In the genomic region with DNA sequence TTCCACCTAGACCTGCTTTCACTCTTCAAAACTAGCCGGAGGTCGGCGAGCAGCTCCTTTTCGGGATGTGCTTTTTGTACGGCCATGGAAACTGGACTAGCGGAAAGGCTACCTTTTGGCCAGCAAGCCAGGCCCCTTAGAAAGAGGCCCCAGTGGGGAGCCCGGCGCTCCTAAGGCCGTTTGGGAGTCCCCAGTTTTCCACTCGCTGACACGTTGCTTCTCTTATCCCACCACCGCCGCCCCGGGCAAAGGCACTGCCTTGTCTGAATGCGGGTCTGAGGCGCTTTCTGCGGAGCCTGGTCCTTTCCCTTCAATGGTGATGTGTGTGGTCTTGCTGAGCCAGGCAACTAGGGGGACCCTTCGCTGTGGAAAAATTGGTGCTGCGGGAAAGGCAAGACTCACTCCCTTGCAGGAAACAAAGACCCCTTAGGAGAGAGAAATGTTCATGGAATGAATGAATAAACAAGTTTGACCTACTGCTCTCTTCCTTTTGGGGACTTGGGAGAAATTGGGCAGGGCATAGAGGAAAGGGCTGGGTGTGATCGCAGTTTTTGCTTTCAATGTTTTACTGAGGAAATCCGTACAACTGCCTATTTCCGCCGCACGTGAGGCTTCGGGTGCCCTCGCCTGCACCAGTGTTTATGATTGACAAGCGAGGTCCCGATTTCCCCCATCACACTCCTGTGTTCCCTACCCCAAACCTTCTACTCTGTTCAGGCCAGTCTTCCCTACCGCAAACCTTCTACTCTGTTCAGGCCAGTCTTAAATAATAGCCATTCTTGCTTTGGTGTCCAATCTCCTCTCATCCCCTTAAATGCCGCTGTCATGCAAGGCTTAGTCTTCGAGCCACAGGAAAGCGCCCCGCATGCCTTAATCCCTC, we compare ENCODE assay signal across 8 cellular contexts. TPM values are rescaled to one million over a fixed set of nuclear protein-coding genes. Genes with fewer than 3 reads are reported as not detected.
DNase-seq lines count a peak whose midpoint lies in the region; ATAC-seq, FAIRE-seq and TF ChIP-seq lines count a peak whose summit lies in the region.

No MANE protein-coding gene starts in this region.

- peak; percentile 29 to 74 (median 41) for DNase-seq in CD4-positive, CD25-positive, alpha-beta regulatory T cell
- DNase-seq in HT1080 (ENCODE audit: low read depth) (peak; percentile 52), T-helper 2 cell (peak in 4 of 5 experiments; percentile 13 to 71 (median 26)), T47D (ENCODE audit: low read depth in 1 of 2, low spot score in 1 of 2) (peak; percentile 66 to 73), islet precursor cell (peak; percentile 91), smooth muscle cell (lab: John Stamatoyannopoulos, UW; ENCODE audit: unreplicated experiment) (peak; percentile 40), RCC 7860 (ENCODE audit: low spot score) (no peak), inferior parietal cortex (ENCODE audit: extremely low spot score) (no peak)

- no peak for FAIRE-seq in RCC 7860 (lab: Jason Lieb, UNC)

- H3K9me3 ChIP-seq in CD4-positive, CD25-positive, alpha-beta regulatory T cell (ENCODE audit: control insufficient read depth in 2 of 2, low read length in 2 of 2) = no peaks in the 10 kb centered on the region
- no peaks in the 10 kb centered on the region for H3K9me3 ChIP-seq in smooth muscle cell (replicated peaks; ENCODE audit: low read depth)

- peak overlapping the region; percentile 79 to 97 (median 90) for H3K27ac Mint-ChIP-seq in CD4-positive, CD25-positive, alpha-beta regulatory T cell

- H3K79me2 ChIP-seq in smooth muscle cell (ENCODE audit: low read depth) = peaks cover 47% of the 10 kb centered on the region

- no peak for TF ChIP-seq CTCF in smooth muscle cell (IDR thresholded peaks at IDR 0.05; ENCODE audit: borderline replicate concordance, insufficient read depth, poor library complexity, severe bottlenecking)

- no peaks in the 10 kb centered on the region for H3K27me3 ChIP-seq in CD4-positive, CD25-positive, alpha-beta regulatory T cell (ENCODE audit: control insufficient read depth, insufficient read depth, low read length)
- no peaks in the 10 kb centered on the region for H3K27me3 ChIP-seq in smooth muscle cell (ENCODE audit: low read depth)

- H3F3A ChIP-seq in smooth muscle cell (ENCODE audit: low read depth) = peaks cover 32% of the 10 kb centered on the region

- 9% methylated on average over 33 of the region's 33 CpGs for WGBS in smooth muscle cell (ENCODE audit: low lambda C conversion rate)

- peak overlapping the region; percentile 85 for H2AFZ ChIP-seq in smooth muscle cell (ENCODE audit: low read depth)

- H3K4me1 ChIP-seq in CD4-positive, CD25-positive, alpha-beta regulatory T cell (ENCODE audit: control insufficient read depth, insufficient read depth, low read length, poor library complexity, severe bottlenecking) = peaks cover 44% of the 10 kb centered on the region
- peaks cover 28% of the 10 kb centered on the region for H3K4me1 ChIP-seq in smooth muscle cell (ENCODE audit: low read depth)

- ATAC-seq in CD4-positive, CD25-positive, alpha-beta regulatory T cell (ENCODE audit: low read depth in 2 of 2) = no peak

- H3K4me3 ChIP-seq in CD4-positive, CD25-positive, alpha-beta regulatory T cell (ENCODE audit: low read depth, low read length) = peak overlapping the region; percentile 96
- peak overlapping the region; percentile 100 for H3K4me3 ChIP-seq in smooth muscle cell

- in situ Hi-C loops in T47D (cut with HindIII; ENCODE audit: low pct_unique_long_range_greater_than_20kb, low sequenced_read_pairs) = no loop called here

- H3K4me3 Mint-ChIP-seq in CD4-positive, CD25-positive, alpha-beta regulatory T cell = peak overlapping the region; percentile 94 to 100 (median 98)

- peak overlapping the region; percentile 91 for H3K27ac ChIP-seq in CD4-positive, CD25-positive, alpha-beta regulatory T cell (ENCODE audit: insufficient read depth, low read length, poor library complexity, severe bottlenecking)
- peak overlapping the region; percentile 98 for H3K27ac ChIP-seq in smooth muscle cell (ENCODE audit: low read depth)

- peaks cover 24% of the 10 kb centered on the region for H3K36me3 ChIP-seq in CD4-positive, CD25-positive, alpha-beta regulatory T cell (ENCODE audit: control insufficient read depth, insufficient read depth, low read length)
- peaks cover 18% of the 10 kb centered on the region for H3K36me3 ChIP-seq in smooth muscle cell (ENCODE audit: low read depth)

- peaks cover 0 to 2% (median 0%) of the 10 kb centered on the region in 7 donors for H3K9me3 Mint-ChIP-seq in CD4-positive, CD25-positive, alpha-beta regulatory T cell

- H3K36me3 Mint-ChIP-seq in CD4-positive, CD25-positive, alpha-beta regulatory T cell = peaks cover 14% of the 10 kb centered on the region

- H3K4me1 Mint-ChIP-seq in CD4-positive, CD25-positive, alpha-beta regulatory T cell = peaks cover 19 to 56% (median 43%) of the 10 kb centered on the region in 4 donors

- H3K9ac ChIP-seq in smooth muscle cell (ENCODE audit: low read depth) = peak overlapping the region; percentile 99

- H3K27me3 Mint-ChIP-seq in CD4-positive, CD25-positive, alpha-beta regulatory T cell = peaks cover 17% of the 10 kb centered on the region

- peak overlapping the region; percentile 90 for H3K4me2 ChIP-seq in smooth muscle cell

- H4K20me1 ChIP-seq in smooth muscle cell (ENCODE audit: low read depth) = peaks cover 40% of the 10 kb centered on the region

RNA-seq across cellular contexts. Expression of gene SLC38A2, which starts 1.0 kb away (rescaled TPM):
- 186 TPM for total RNA-seq in CD4-positive, CD25-positive, alpha-beta regulatory T cell
- polyA plus RNA-seq in CD4-positive, CD25-positive, alpha-beta regulatory T cell = 100 to 1,000 TPM in 1 of 4 donors, 10 to 100 TPM in 3; 53.0 to 110 (median 80.1) TPM
- total RNA-seq in HT1080 (2014; rRNA removed; shearing (Covaris generic)) = 157 and 204 TPM in 2 replicates
- polyA plus RNA-seq in HT1080 (2015; cell fraction: cytosol; rRNA removed) = 129 and 174 TPM in 2 replicates
- polyA plus RNA-seq in HT1080 (2015; cell fraction: nucleus; rRNA removed) = 976 and 1,143 TPM in 2 replicates
- 1,081 and 1,127 TPM in 2 replicates for total RNA-seq in smooth muscle cell
- polyA plus RNA-seq in smooth muscle cell = 201 and 262 TPM in 2 replicates

Comparison
In these comparisons a context has a peak if more than half of its experiments do, and no peak if none do; other contexts are left out.
1. DNase-seq: peak in CD4-positive, CD25-positive, alpha-beta regulatory T cell (3 of 3), HT1080 (single experiment), T-helper 2 cell (4 of 5), T47D (2 of 2), islet precursor cell (single experiment) and smooth muscle cell (single experiment); none in RCC 7860 (single experiment) and inferior parietal cortex (single experiment).